ENCODE assay signal across 1 cellular context in genomic region chr20:31547017-31547675, GRCh38.
A peak's percentile ranks its signal among the peaks of the same experiment; 100 is the strongest.
TF ChIP-seq lines count a peak whose summit lies in the region.

No MANE protein-coding gene starts in this region.

TF ChIP-seq in HepG2, 621 proteins besides CTCF, POLR2A, EP300 and RAD21 (continued from another document and continues in another):
- TF ChIP-seq STAT6 (CRISPR knock-in tag; IDR thresholded peaks at IDR 0.05; ENCODE audit: borderline replicate concordance) (peak; percentile 96), ZZZ3 (CRISPR knock-in tag; IDR thresholded peaks at IDR 0.05; ENCODE audit: borderline replicate concordance) (peak; percentile 95), UBTF (CRISPR knock-in tag; IDR thresholded peaks at IDR 0.05) (peak; percentile 66; the same call in 1 of the 2 replicates), NAIF1 (CRISPR knock-in tag; IDR thresholded peaks at IDR 0.05; ENCODE audit: borderline replicate concordance) (0 out of 2 replicates have a peak, but pooled peaks have one; percentile 43), CERS6 (CRISPR knock-in tag; IDR thresholded peaks at IDR 0.05) (no peak), ZNF331 (CRISPR knock-in tag; IDR thresholded peaks at IDR 0.05) (no peak; the same call in 1 of the 2 replicates), SATB2 (CRISPR knock-in tag; IDR thresholded peaks at IDR 0.05) (0 out of 2 replicates have a peak, but pooled peaks have one; percentile 83), ZKSCAN1 (IDR thresholded peaks at IDR 0.05; ENCODE audit: low read length) (no peak), ZC3H13 (CRISPR knock-in tag; IDR thresholded peaks at IDR 0.05) (peak; percentile 55; the same call in 1 of the 2 replicates), ATF7-NPFF (CRISPR knock-in tag; IDR thresholded peaks at IDR 0.05; ENCODE audit: low read depth) (peak; percentile 88), ARID2 (CRISPR knock-in tag; IDR thresholded peaks at IDR 0.05; ENCODE audit: borderline replicate concordance) (no peak), PBX2 (CRISPR knock-in tag; IDR thresholded peaks at IDR 0.05) (no peak), ZNF572 (CRISPR knock-in tag; IDR thresholded peaks at IDR 0.05) (no peak), RELA (CRISPR knock-in tag; IDR thresholded peaks at IDR 0.05) (no peak), ZNF777 (CRISPR knock-in tag; IDR thresholded peaks at IDR 0.05) (peak; percentile 38; the same call in 1 of the 2 replicates), ZSCAN29 (CRISPR knock-in tag; conservative IDR thresholded peaks at IDR 0.05) (no peak), ZNF414 (CRISPR knock-in tag; IDR thresholded peaks at IDR 0.05) (no peak), FOXO1 (CRISPR knock-in tag; IDR thresholded peaks at IDR 0.05) (peak; percentile 54), ZNF281 (CRISPR knock-in tag; IDR thresholded peaks at IDR 0.05; ENCODE audit: borderline replicate concordance) (no peak), REL (CRISPR knock-in tag; conservative IDR thresholded peaks at IDR 0.05) (0 out of 2 replicates have a peak, but pooled peaks have one; percentile 80), ZNF703 (CRISPR knock-in tag; IDR thresholded peaks at IDR 0.05; ENCODE audit: borderline replicate concordance) (no peak), HNRNPK (IDR thresholded peaks at IDR 0.05; ENCODE audit: low read depth, low read length, poor library complexity, severe bottlenecking) (no peak), ZNF207 (IDR thresholded peaks at IDR 0.05; ENCODE audit: borderline replicate concordance) (no peak), EEA1 (CRISPR knock-in tag; IDR thresholded peaks at IDR 0.05; ENCODE audit: borderline replicate concordance) (no peak; the same call in 1 of the 2 replicates), CBFB (CRISPR knock-in tag; IDR thresholded peaks at IDR 0.05) (no peak; the same call in 1 of the 2 replicates), TEAD3 (CRISPR knock-in tag; optimal IDR thresholded peaks at IDR 0.05; ENCODE audit: borderline replicate concordance) (no peak), ZNF790 (CRISPR knock-in tag; IDR thresholded peaks at IDR 0.05; ENCODE audit: borderline replicate concordance) (no peak; the same call in 1 of the 2 replicates), CREB1 (IDR thresholded peaks at IDR 0.05) (peak; percentile 98), CREB1 (CRISPR knock-in tag; IDR thresholded peaks at IDR 0.05) (peak; percentile 98), TP53 (CRISPR knock-in tag; conservative IDR thresholded peaks at IDR 0.05) (no peak), ZNF143 (CRISPR knock-in tag; IDR thresholded peaks at IDR 0.05) (peak; percentile 64; the same call in 1 of the 2 replicates), NR0B2 (CRISPR knock-in tag; IDR thresholded peaks at IDR 0.05) (peak; percentile 86; the same call in 1 of the 2 replicates), BCL3 (CRISPR knock-in tag; IDR thresholded peaks at IDR 0.05) (no peak), ATF4 (CRISPR knock-in tag; IDR thresholded peaks at IDR 0.05) (0 out of 4 replicates have a peak, but pooled peaks of 1 of the 2 experiments have one; percentile 62), ZNF382 (CRISPR knock-in tag; IDR thresholded peaks at IDR 0.05; ENCODE audit: borderline replicate concordance) (no peak), ASH2L (IDR thresholded peaks at IDR 0.05; ENCODE audit: insufficient read length, low read depth, low read length) (peak; percentile 64), ZNF850 (CRISPR knock-in tag; conservative IDR thresholded peaks at IDR 0.05) (no peak), ZBED4 (CRISPR knock-in tag; IDR thresholded peaks at IDR 0.05; ENCODE audit: borderline replicate concordance) (no peak), SETDB1 (CRISPR knock-in tag; IDR thresholded peaks at IDR 0.05; ENCODE audit: borderline replicate concordance) (no peak), SNAI1 (CRISPR knock-in tag; IDR thresholded peaks at IDR 0.05; ENCODE audit: borderline replicate concordance) (no peak), AGO1 (IDR thresholded peaks at IDR 0.05; ENCODE audit: low read depth, low read length, poor library complexity, severe bottlenecking) (no peak), TAF15 (IDR thresholded peaks at IDR 0.05; ENCODE audit: low read depth, low read length, poor library complexity, severe bottlenecking) (no peak), ZNF740 (CRISPR knock-in tag; IDR thresholded peaks at IDR 0.05) (no peak), ZNF772 (CRISPR knock-in tag; IDR thresholded peaks at IDR 0.05) (peak; percentile 92; the same call in 1 of the 2 replicates), KDM5B (CRISPR knock-in tag; IDR thresholded peaks at IDR 0.05; ENCODE audit: borderline replicate concordance) (peak; percentile 73; the same call in 1 of the 2 replicates), ARNT (IDR thresholded peaks at IDR 0.05) (no peak), TMF1 (CRISPR knock-in tag; IDR thresholded peaks at IDR 0.05; ENCODE audit: low read depth) (no peak; the same call in 1 of the 2 replicates)
